ENCODE assay signal across 8 cellular contexts in genomic region chr6:68778356-68779020, GRCh38.
DNase-seq lines count a peak whose midpoint lies in the region; ATAC-seq, FAIRE-seq and TF ChIP-seq lines count a peak whose summit lies in the region.

No MANE protein-coding gene starts in this region.

- no peak overlapping the region for H3K9ac ChIP-seq in HepG2 (ENCODE audit: insufficient read depth, low read depth, low read length)

- TF ChIP-seq EP300 in HepG2 (IDR thresholded peaks at IDR 0.05; ENCODE audit: low read depth in 2 of 2, low read length in 2 of 2) (no peak), HepG2 (CRISPR knock-in tag; IDR thresholded peaks at IDR 0.05; ENCODE audit: borderline replicate concordance) (no peak)

- H3K27ac Mint-ChIP-seq in Calu3 (ENCODE audit: unreplicated experiment) = no peak overlapping the region

- WGBS in HepG2 (ENCODE audit: low lambda C conversion rate) = 19% methylated on average over 5 of the region's 5 CpGs

- no peaks in the 10 kb centered on the region for H3K9me3 Mint-ChIP-seq in Calu3 (ENCODE audit: low read depth, unreplicated experiment)

- no peaks in the 10 kb centered on the region for H3K27me3 Mint-ChIP-seq in Calu3 (ENCODE audit: unreplicated experiment)

- no peak overlapping the region for H3K27ac ChIP-seq in HepG2 (ENCODE audit: extremely low read length, insufficient read depth, low read length)

- TF ChIP-seq POLR2A in HepG2 (IDR thresholded peaks at IDR 0.05; ENCODE audit: insufficient read depth in 1 of 2, low read depth in 2 of 2, low read length in 2 of 2) = no peak

- no peaks in the 10 kb centered on the region for H3K27me3 ChIP-seq in HepG2 (ENCODE audit: control insufficient read depth in 1 of 2, insufficient read depth in 2 of 2, low read length in 2 of 2)

- intact Hi-C loops in Calu3 (cut with micrococcal nuclease; ENCODE audit: unreplicated experiment) = loop anchor here (1.0 kb wide), 2 partner anchors 140 to 206 kb away; no protein-coding TSS in a partner anchor
- intact Hi-C loops in HepG2 (cut with micrococcal nuclease; ENCODE audit: unreplicated experiment) = loop anchor here (1.0 to 5.0 kb wide), 3 partner anchors 140 to 1851 kb away; no protein-coding TSS in a partner anchor

- DNase-seq in Calu3 (peak; percentile 39), NCI-H748 treated with DMSO at 0.1 percent for 48 hours (lab: John Stamatoyannopoulos, UW) (peak; percentile 34), cardiac fibroblast (ENCODE audit: low read depth in 2 of 2) (peak; percentile 82 to 84), HepG2 (ENCODE audit: low spot score) (peak; percentile 11)
- no peak for DNase-seq in effector CD4-positive, alpha-beta T cell
- DNase-seq in stimulated activated CD4-positive, alpha-beta T cell treated with anti-CD3 and anti-CD28 coated beads, Interleukin-1b, Interleukin-23, amount 100 ng/mL, for 48 hours = no peak

- H3K4me3 Mint-ChIP-seq in Calu3 (ENCODE audit: low read depth, unreplicated experiment) = no peak overlapping the region

- no peaks in the 10 kb centered on the region for H3K4me1 ChIP-seq in HepG2 (ENCODE audit: insufficient read depth, low read length)

- H3K4me3 ChIP-seq in cardiac fibroblast (replicated peaks in 1 of 2; ENCODE audit: low read depth in 2 of 2, low read length in 2 of 2) (no peak overlapping the region), HepG2 (replicated peaks in 1 of 3; ENCODE audit: insufficient read depth in 1 of 3, low read depth in 2 of 3, low read length in 3 of 3) (no peak overlapping the region)

- in situ Hi-C loops in HepG2 (cut with HindIII; ENCODE audit: extremely low pct_ligation_motif_present, low pct_unique_long_range_greater_than_20kb) = no loop called here

- H3K79me2 ChIP-seq in HepG2 (ENCODE audit: insufficient read depth, low read length) = no peaks in the 10 kb centered on the region

- H3K9me3 ChIP-seq in HepG2 (ENCODE audit: low read length) = no peaks in the 10 kb centered on the region

- BruUV-seq in Calu3 (replicated peaks; lab: Mats Ljungman, UMichigan) (no TSS peak), HepG2 (replicated peaks; lab: Mats Ljungman, UMichigan) (no TSS peak)

- FAIRE-seq in HepG2 (lab: Jason Lieb, UNC) = no peak

- H3K4me2 ChIP-seq in HepG2 (ENCODE audit: low read depth, low read length) = no peak overlapping the region

- ATAC-seq in HG02678 (IDR thresholded peaks at IDR 0.05; ENCODE audit: unreplicated experiment) (peak; percentile 48), HepG2 (peak; percentile 81), GM21825 (IDR thresholded peaks at IDR 0.05; ENCODE audit: unreplicated experiment) (no peak)

- H4K20me1 ChIP-seq in HepG2 (ENCODE audit: insufficient read depth, low read length) = no peaks in the 10 kb centered on the region

- POLR2A ChIA-PET in HepG2 (lab: Yijun Ruan, JAX) = no interaction called here

- CTCF ChIA-PET in Calu3 (lab: Charles Lee) (interaction anchor here (0.6 kb wide), 1 partner anchor 142 kb away, joined by 5 read pairs; no protein-coding TSS in a partner anchor), HepG2 (lab: Yijun Ruan, JAX; ENCODE audit: low intra/inter-chr PET ratio, low total read pairs) (interaction anchor here (0.6 kb wide), 1 partner anchor 140 kb away, joined by 3 read pairs; no protein-coding TSS in a partner anchor)

- no peaks in the 10 kb centered on the region for H3K36me3 ChIP-seq in HepG2 (replicated peaks in 1 of 2; ENCODE audit: control insufficient read depth in 1 of 2, insufficient read depth in 2 of 2, low read length in 2 of 2)

- TF ChIP-seq RAD21 in HepG2 (CRISPR knock-in tag; IDR thresholded peaks at IDR 0.05) = peak; percentile 15; the same call in 1 of the 2 replicates

- H3K4me1 Mint-ChIP-seq in Calu3 (ENCODE audit: low read depth, unreplicated experiment) = no peaks in the 10 kb centered on the region

- H3K36me3 Mint-ChIP-seq in Calu3 (ENCODE audit: insufficient read depth, unreplicated experiment) = peaks cover 5% of the 10 kb centered on the region

- TF ChIP-seq CTCF in Calu3 (IDR thresholded peaks at IDR 0.05; ENCODE audit: unreplicated experiment) (peak; percentile 61), cardiac fibroblast (IDR thresholded peaks at IDR 0.05; ENCODE audit: low read depth, low read length) (peak; percentile 85), HepG2 (CRISPR knock-in tag; IDR thresholded peaks at IDR 0.05) (peak; percentile 57)

- H2AFZ ChIP-seq in HepG2 (ENCODE audit: low read length) = no peak overlapping the region

TF ChIP-seq in HepG2, 621 proteins besides CTCF, POLR2A, EP300 and RAD21:
- peak; percentile 76 for TF ChIP-seq STAG1 (CRISPR knock-in tag; IDR thresholded peaks at IDR 0.05)
- peak; percentile 44; the same call in 1 of the 2 replicates for TF ChIP-seq SMC3 (IDR thresholded peaks at IDR 0.05; ENCODE audit: low read length)
- no peak for TF ChIP-seq ZNF512B (CRISPR knock-in tag; IDR thresholded peaks at IDR 0.05; ENCODE audit: borderline replicate concordance)
- TF ChIP-seq FOXA1 (IDR thresholded peaks at IDR 0.05) = no peak
- TF ChIP-seq FOXA1 (CRISPR knock-in tag; IDR thresholded peaks at IDR 0.05) = no peak
- TF ChIP-seq, protein P1, sequence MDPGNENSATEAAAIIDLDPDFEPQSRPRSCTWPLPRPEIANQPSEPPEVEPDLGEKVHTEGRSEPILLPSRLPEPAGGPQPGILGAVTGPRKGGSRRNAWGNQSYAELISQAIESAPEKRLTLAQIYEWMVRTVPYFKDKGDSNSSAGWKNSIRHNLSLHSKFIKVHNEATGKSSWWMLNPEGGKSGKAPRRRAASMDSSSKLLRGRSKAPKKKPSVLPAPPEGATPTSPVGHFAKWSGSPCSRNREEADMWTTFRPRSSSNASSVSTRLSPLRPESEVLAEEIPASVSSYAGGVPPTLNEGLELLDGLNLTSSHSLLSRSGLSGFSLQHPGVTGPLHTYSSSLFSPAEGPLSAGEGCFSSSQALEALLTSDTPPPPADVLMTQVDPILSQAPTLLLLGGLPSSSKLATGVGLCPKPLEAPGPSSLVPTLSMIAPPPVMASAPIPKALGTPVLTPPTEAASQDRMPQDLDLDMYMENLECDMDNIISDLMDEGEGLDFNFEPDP (CRISPR knock-in tag; conservative IDR thresholded peaks at IDR 0.05) = no peak
- no peak for TF ChIP-seq ZBTB3 (CRISPR knock-in tag; IDR thresholded peaks at IDR 0.05; ENCODE audit: borderline replicate concordance, low read depth)

Comparison
In these comparisons a context has a peak if more than half of its experiments do, and no peak if none do; other contexts are left out.
1. DNase-seq: peak in Calu3 (single experiment), NCI-H748 treated with DMSO at 0.1 percent for 48 hours (single experiment), cardiac fibroblast (2 of 2) and HepG2 (single experiment); none in effector CD4-positive, alpha-beta T cell (single experiment) and stimulated activated CD4-positive, alpha-beta T cell treated with anti-CD3 and anti-CD28 coated beads, Interleukin-1b, Interleukin-23, amount 100 ng/mL, for 48 hours (single experiment).
2. Peak in every context shown above with its lines, with median percentiles within 50 percentile points of each other: CTCF ChIP-seq.